ENCODE assay signal across 8 cellular contexts in the genomic region with DNA sequence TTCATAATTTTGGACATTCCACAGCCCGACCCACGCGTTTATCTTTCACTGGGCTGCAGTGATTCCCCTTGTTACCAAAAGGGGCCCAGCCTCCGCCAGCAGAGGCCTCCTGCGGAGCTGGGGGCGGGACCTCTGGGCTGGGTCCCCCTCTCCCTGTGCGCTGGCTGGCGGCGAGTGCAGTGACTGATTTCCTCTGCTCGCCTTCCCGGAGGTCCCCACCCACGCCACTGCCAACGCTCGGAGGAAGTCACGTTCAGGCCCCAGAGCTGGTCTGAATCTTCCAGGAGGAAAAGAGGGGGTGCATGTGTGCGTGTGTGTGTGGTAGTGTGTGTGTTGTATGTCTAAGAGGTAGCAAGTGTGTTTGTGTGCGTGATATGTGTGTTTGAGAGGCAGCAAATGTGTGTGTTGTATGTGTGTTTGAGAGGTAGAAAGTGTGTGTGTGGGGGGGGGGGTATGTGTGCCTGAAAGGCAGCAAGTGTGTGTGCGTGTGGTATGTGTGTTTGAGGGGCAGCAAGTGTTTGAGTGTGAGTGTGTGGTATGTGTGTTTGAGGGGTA. TPM values are rescaled to one million over a fixed set of nuclear protein-coding genes. Genes with fewer than 3 reads are reported as not detected.
A peak's percentile ranks its signal among the peaks of the same experiment; 100 is the strongest.
DNase-seq lines count a peak whose midpoint lies in the region; ATAC-seq lines count a peak whose summit lies in the region.

No MANE protein-coding gene starts in this region.

- H3K27me3 Mint-ChIP-seq in T-cell: no peaks in the 10 kb centered on the region
- H3K27me3 Mint-ChIP-seq in activated naive CD8-positive, alpha-beta T cell: no peaks in the 10 kb centered on the region

- H3K36me3 ChIP-seq in iPS-15b (ENCODE audit: control insufficient read depth, insufficient read depth, low read length): no peaks in the 10 kb centered on the region

- H3K27ac Mint-ChIP-seq in T-cell: peak overlapping the region; percentile 0 to 80
- H3K27ac Mint-ChIP-seq in activated naive CD8-positive, alpha-beta T cell: peak overlapping the region; percentile 35

- H3K4me1 ChIP-seq in iPS-15b (ENCODE audit: control insufficient read depth, insufficient read depth, low read length): peaks cover 11% of the 10 kb centered on the region

- DNase-seq in AG20443 (ENCODE audit: low spot score) (peak; percentile 91), T-cell (peak; percentile 46 to 83 (median 72)), GF-D8 (lab: John Stamatoyannopoulos, UW) (no peak), NCI-H2171 (lab: John Stamatoyannopoulos, UW) (no peak), NCI-H2196 (lab: John Stamatoyannopoulos, UW; ENCODE audit: unreplicated experiment) (no peak)
- peak; percentile 84 for DNase-seq in stimulated activated CD4-positive, alpha-beta T cell treated with anti-CD3 and anti-CD28 coated beads, Interleukin-1b, Interleukin-23, amount 100 ng/mL, for 48 hours

- H3K4me1 Mint-ChIP-seq in T-cell: peaks cover 30 to 33% (median 31%) of the 10 kb centered on the region in 3 donors
- H3K4me1 Mint-ChIP-seq in activated naive CD8-positive, alpha-beta T cell (ENCODE audit: low read depth): peaks cover 25% of the 10 kb centered on the region

- no peaks in the 10 kb centered on the region for H3K36me3 Mint-ChIP-seq in T-cell
- H3K36me3 Mint-ChIP-seq in activated naive CD8-positive, alpha-beta T cell: peaks cover 7% of the 10 kb centered on the region

- no peak overlapping the region for H3K9ac ChIP-seq in iPS-15b (ENCODE audit: low read depth, low read length)

- H3K9me3 ChIP-seq in iPS-15b (ENCODE audit: control insufficient read depth, insufficient read depth, low read length): no peaks in the 10 kb centered on the region

- peak overlapping the region; percentile 56 for H3K4me3 ChIP-seq in iPS-15b (ENCODE audit: low read depth, low read length)

- POLR2A ChIA-PET in T-cell (lab: Charles Lee): interaction anchor here (0.5 to 1.0 kb wide), 3 partner anchors 35 to 118 kb away, joined by 3 to 8 read pairs (median 3); partner anchors contain the start of gene JAK1 (in 1 of the 2)

- H3K27me3 ChIP-seq in iPS-15b (ENCODE audit: control insufficient read depth, insufficient read depth, low read length): peaks cover 45% of the 10 kb centered on the region

- peak; percentile 77 to 82 (median 78) for ATAC-seq in T-cell (replicated peaks in 1 of 4)

- CTCF ChIA-PET in T-cell (lab: Charles Lee): interaction anchor here (0.5 to 0.6 kb wide), 2 partner anchors 31 to 113 kb away, joined by 3 to 5 read pairs; no protein-coding TSS in a partner anchor

- peak overlapping the region; percentile 76 to 81 (median 80) for H3K4me3 Mint-ChIP-seq in T-cell
- peak overlapping the region; percentile 77 for H3K4me3 Mint-ChIP-seq in activated naive CD8-positive, alpha-beta T cell

- peaks cover 0 to 13% (median 0%) of the 10 kb centered on the region in 3 donors for H3K9me3 Mint-ChIP-seq in T-cell
- H3K9me3 Mint-ChIP-seq in activated naive CD8-positive, alpha-beta T cell (ENCODE audit: low read depth): peaks cover 5% of the 10 kb centered on the region

RNA-seq across cellular contexts. Expression of gene JAK1, which starts 35.0 kb away (rescaled TPM):
- 100 to 1,000 TPM; 272 to 323 (median 288) TPM for total RNA-seq in T-cell

Comparison
In these comparisons a context has a peak if more than half of its experiments do, and no peak if none do; other contexts are left out.
1. DNase-seq: peak in AG20443 (single experiment), T-cell (34 of 34) and stimulated activated CD4-positive, alpha-beta T cell treated with anti-CD3 and anti-CD28 coated beads, Interleukin-1b, Interleukin-23, amount 100 ng/mL, for 48 hours (single experiment); none in GF-D8 (single experiment), NCI-H2171 (single experiment) and NCI-H2196 (single experiment).